1 cellular context compared by ENCODE assay signal in the genomic region with DNA sequence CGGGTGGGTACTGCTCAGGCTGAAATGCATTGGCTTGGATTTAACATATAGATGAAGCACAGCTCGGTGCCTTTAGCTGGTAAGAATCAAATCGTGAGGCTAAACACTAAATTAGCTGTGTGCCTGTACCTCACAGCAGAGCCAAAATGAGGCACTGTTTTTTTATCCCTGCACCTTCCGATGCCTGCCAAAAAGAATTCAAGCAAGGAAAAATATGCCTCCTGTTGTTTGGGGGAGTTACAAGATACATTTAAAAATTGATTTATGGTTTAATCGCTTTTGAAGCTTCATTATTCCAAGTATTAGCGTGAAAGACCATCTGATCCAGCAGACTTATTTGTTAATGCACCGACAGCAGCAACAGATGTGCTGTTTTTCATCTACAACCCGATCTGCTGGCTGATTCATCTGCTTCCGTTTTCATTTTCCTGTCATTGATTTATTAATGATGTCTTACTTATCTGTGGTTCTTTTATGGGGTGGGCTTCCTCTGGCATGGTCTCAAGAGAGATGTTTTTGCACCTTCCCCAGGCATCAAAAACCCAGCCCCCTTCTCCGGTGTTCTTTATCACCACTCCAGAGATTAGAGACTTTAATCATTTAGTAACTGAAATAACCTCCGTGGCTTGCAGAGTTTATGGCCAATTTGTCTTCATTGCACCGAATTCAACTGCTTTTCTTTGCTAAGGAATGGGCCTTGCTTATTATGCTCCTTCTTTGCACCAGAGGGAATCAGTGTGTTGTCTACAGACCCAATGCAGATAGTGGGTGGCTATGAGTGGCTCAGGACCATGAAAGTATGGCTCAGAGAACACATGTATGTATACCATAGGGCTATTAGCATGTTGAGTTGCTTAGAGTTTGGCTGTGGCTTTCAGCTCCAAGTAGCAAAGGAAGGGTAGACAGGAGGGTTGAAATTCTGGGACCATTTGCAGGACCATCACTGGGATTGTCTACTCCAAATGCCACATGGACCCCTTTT.
TF ChIP-seq lines count a peak whose summit lies in the region.

No MANE protein-coding gene starts in this region.

TF ChIP-seq in endothelial cell of umbilical vein, 7 proteins besides CTCF, POLR2A, EP300 and RAD21 (continued from another document):
- TF ChIP-seq FOS (IDR thresholded peaks at IDR 0.05; ENCODE audit: borderline replicate concordance, insufficient read depth, low read length) (peak; percentile 89), POLR2AphosphoS5 (IDR thresholded peaks at IDR 0.05; ENCODE audit: insufficient read depth, low read depth, low read length) (peak; percentile 82)
